In genomic region chr9:83706703-83707517, GRCh38 we compare ENCODE assay signal across 8 cellular contexts. TPM values are rescaled to one million over a fixed set of nuclear protein-coding genes. Genes with fewer than 3 reads are reported as not detected.
A peak's percentile ranks its signal among the peaks of the same experiment; 100 is the strongest.
DNase-seq lines count a peak whose midpoint lies in the region; ATAC-seq, FAIRE-seq and TF ChIP-seq lines count a peak whose summit lies in the region.

No MANE protein-coding gene starts in this region.

- CTCF ChIA-PET in AG04449 (lab: Yijun Ruan, JAX), result interaction anchor here (0.6 to 1.9 kb wide), 3 partner anchors 57 to 273 kb away, joined by 3 to 7 read pairs (median 3); partner anchors contain the start of genes HNRNPK and RMI1

- peaks cover 0 to 9% (median 0%) of the 10 kb centered on the region in 12 donors for H3K9me3 ChIP-seq in heart left ventricle
- no peaks in the 10 kb centered on the region for H3K9me3 ChIP-seq in prostate gland

- H3K4me1 ChIP-seq in heart left ventricle (peaks cover 6 to 58% (median 33%) of the 10 kb centered on the region in 12 donors), prostate gland (replicated peaks) (no peaks in the 10 kb centered on the region)

- H3K27ac ChIP-seq in heart left ventricle (peak overlapping the region; percentile 92 to 100 (median 98)), prostate gland (peak overlapping the region; percentile 99 to 100)

- 0 to 1% (median 0%) methylated on average over 28 to 42 of the region's 42 CpGs for WGBS in heart left ventricle, 4 donors
- WGBS in prostate gland, result under 1% methylated on average over 42 of the region's 42 CpGs

- TF ChIP-seq CTCF in AG04449 (IDR thresholded peaks at IDR 0.05; ENCODE audit: insufficient read depth, low read length, missing control alignments) (no peak), heart left ventricle (IDR thresholded peaks at IDR 0.05) (no peak), prostate gland (IDR thresholded peaks at IDR 0.05) (no peak)

- TF ChIP-seq POLR2A in heart left ventricle (IDR thresholded peaks at IDR 0.05) (no peak), prostate gland (IDR thresholded peaks at IDR 0.05) (no peak)

- FAIRE-seq in urothelium cell line (lab: Jason Lieb, UNC), result no peak

- no peak for DNase-seq in AG04449 (ENCODE audit: low read depth, low spot score)
- peak; percentile 24 for DNase-seq in RPMI8226
- peak; percentile 77 for DNase-seq in activated naive CD4-positive, alpha-beta T cell treated with Interleukin-2 at 50 U/mL for 16 hours
- peak; percentile 38 to 72 (median 49) for DNase-seq in heart left ventricle
- peak; percentile 19 for DNase-seq in prostate gland (ENCODE audit: low spot score)
- peak; percentile 25 for DNase-seq in urothelium cell line (ENCODE audit: low spot score)

- no peaks in the 10 kb centered on the region for H3K27me3 ChIP-seq in heart left ventricle
- no peaks in the 10 kb centered on the region for H3K27me3 ChIP-seq in prostate gland (replicated peaks; ENCODE audit: insufficient read depth)

- H3K4me3 ChIP-seq in AG04449 (ENCODE audit: low read depth, low read length) (peak overlapping the region; percentile 98), heart left ventricle (peak overlapping the region; percentile 64 to 99 (median 86)), prostate gland (peak overlapping the region; percentile 94 to 97)

- H3K36me3 ChIP-seq in heart left ventricle, result no peaks in the 10 kb centered on the region
- H3K36me3 ChIP-seq in prostate gland, result no peaks in the 10 kb centered on the region

- ATAC-seq in GM18907 (IDR thresholded peaks at IDR 0.05; ENCODE audit: unreplicated experiment) (peak; percentile 26), HG03159 (IDR thresholded peaks at IDR 0.05; ENCODE audit: unreplicated experiment) (peak; percentile 13), heart left ventricle (peak in 3 of 4 donors; percentile 2 to 14 (median 5))

- POLR2A ChIA-PET in AG04449 (lab: Yijun Ruan, JAX), result interaction anchor here (0.9 to 1.2 kb wide), 3 partner anchors 18 to 51 kb away, joined by 3 read pairs; no protein-coding TSS in a partner anchor

- intact Hi-C loops in heart left ventricle (cut with DNase I) (loop anchor here in 5 of 10 donors (2.0 to 10.0 kb wide), 5 partner anchors 40 to 208 kb away; partner anchors contain the start of gene IDNK (in 4 of the 5)), prostate gland (cut with DNase I) (no loop called here)

RNA-seq across cellular contexts. Expression of gene UBQLN1, which starts 0.8 kb away (rescaled TPM):
- total RNA-seq in heart left ventricle (100 to 1,000 TPM in 5 of 9 donors, 10 to 100 TPM in 4; 88.9 to 144 (median 103) TPM), prostate gland (100 to 1,000 TPM; 106 to 155 TPM)
- 10 to 100 TPM; 24.2 to 91.1 TPM for polyA plus RNA-seq in heart left ventricle
